Comparison of ENCODE assay signal across 10 cellular contexts in genomic region chr12:120760349-120761245, GRCh38. TPM values are rescaled to one million over a fixed set of nuclear protein-coding genes. Genes with fewer than 3 reads are reported as not detected.
A peak's percentile ranks its signal among the peaks of the same experiment; 100 is the strongest.
DNase-seq lines count a peak whose midpoint lies in the region; ATAC-seq and TF ChIP-seq lines count a peak whose summit lies in the region.
"Had no signal": no experiment of that assay in that cellular context is flagged by ENCODE, and none has a peak within 500 bp of the region (broad histone marks: within the 10 kb centered on the region; RNA-seq: fewer than 3 reads in every experiment).

No MANE protein-coding gene starts in this region.

- H3K36me3 ChIP-seq in BLaER1 (peaks cover 47% of the 10 kb centered on the region), mammary epithelial cell (ENCODE audit: insufficient read depth, low read length) (no peaks in the 10 kb centered on the region), muscle layer of colon (ENCODE audit: insufficient read depth, low read length) (peaks cover 35% of the 10 kb centered on the region)

- no peak for TF ChIP-seq CTCF in mammary epithelial cell (conservative IDR thresholded peaks at IDR 0.05 in 1 of 2, IDR thresholded peaks at IDR 0.05 in 1 of 2; ENCODE audit: extremely low read depth in 1 of 2, insufficient read depth in 1 of 2, low read depth in 1 of 2, low read length in 2 of 2)

- ATAC-seq in esophagus mucosa (no peak), HG02970 (IDR thresholded peaks at IDR 0.05; ENCODE audit: low FRiP score, unreplicated experiment) (no peak), HG02938 (IDR thresholded peaks at IDR 0.05; ENCODE audit: unreplicated experiment) (no peak)
- ATAC-seq: PC-3 had no signal

- H3K4me1 ChIP-seq in BLaER1 (peaks cover 23% of the 10 kb centered on the region), mammary epithelial cell (ENCODE audit: insufficient read depth, low read length) (peaks cover 14% of the 10 kb centered on the region), muscle layer of colon (ENCODE audit: insufficient read depth, low read length) (peaks cover 19% of the 10 kb centered on the region)

- no peaks in the 10 kb centered on the region for H3K79me2 ChIP-seq in mammary epithelial cell (ENCODE audit: insufficient read depth, low read length)

- peaks cover 66% of the 10 kb centered on the region for H3K27me3 ChIP-seq in BLaER1
- H3K27me3 ChIP-seq in mammary epithelial cell (ENCODE audit: insufficient read depth, low read length) = no peaks in the 10 kb centered on the region
- H3K27me3 ChIP-seq in muscle layer of colon (ENCODE audit: control insufficient read depth in 1 of 2, insufficient read depth in 2 of 2, low read length in 2 of 2) = no peaks in the 10 kb centered on the region
- H3K27me3 ChIP-seq: ascending aorta had no signal

- in situ Hi-C loops in mammary epithelial cell (cut with MboI; ENCODE audit: low sequenced_read_pairs in 2 of 2) = no loop called here

- H3K4me3 ChIP-seq in BLaER1 = no peak overlapping the region
- H3K4me3 ChIP-seq in Jurkat, Clone E6-1 (ENCODE audit: low read length) = peak overlapping the region; percentile 32
- H3K4me3 ChIP-seq in mammary epithelial cell (replicated peaks in 1 of 3; ENCODE audit: insufficient read depth in 1 of 3, low read depth in 2 of 3, low read length in 3 of 3) = no peak overlapping the region
- H3K4me3 ChIP-seq in muscle layer of colon (ENCODE audit: low read depth in 1 of 2, low read length in 2 of 2) = no peak overlapping the region
- H3K4me3 ChIP-seq: ascending aorta had no signal

- intact Hi-C loops in mammary epithelial cell (cut with micrococcal nuclease) = no loop called here

- H3K27ac ChIP-seq in BLaER1 = no peak overlapping the region
- peak overlapping the region; percentile 64 for H3K27ac ChIP-seq in mammary epithelial cell (ENCODE audit: insufficient read depth, low read depth, low read length)
- peak overlapping the region; percentile 10 for H3K27ac ChIP-seq in muscle layer of colon (ENCODE audit: low read depth, low read length)

- H3K4me2 ChIP-seq in BLaER1 (peak overlapping the region; percentile 80), mammary epithelial cell (ENCODE audit: insufficient read depth, low read depth, low read length) (no peak overlapping the region)

- H4K20me1 ChIP-seq in BLaER1 (peaks cover 86% of the 10 kb centered on the region), mammary epithelial cell (ENCODE audit: insufficient read depth, low read length) (no peaks in the 10 kb centered on the region)

- H3K9me3 ChIP-seq in BLaER1 (no peaks in the 10 kb centered on the region), mammary epithelial cell (replicated peaks; ENCODE audit: insufficient read depth, low read length) (no peaks in the 10 kb centered on the region), muscle layer of colon (ENCODE audit: low read length) (no peaks in the 10 kb centered on the region)
- H3K9me3 ChIP-seq: ascending aorta had no signal

- peak; percentile 100 for DNase-seq in Jurkat, Clone E6-1 (ENCODE audit: low read depth, low spot score)
- no peak for DNase-seq in mammary epithelial cell
- DNase-seq in pons (ENCODE audit: low spot score) = no peak
- DNase-seq: PC-3 had no signal

- dilution Hi-C loops in mammary epithelial cell (cut with HindIII; ENCODE audit: low sequenced_read_pairs) = loop anchor here (5.0 kb wide), 2 partner anchors 37 to 63 kb away; no protein-coding TSS in a partner anchor

- H3K9ac ChIP-seq in BLaER1 (no peak overlapping the region), mammary epithelial cell (ENCODE audit: insufficient read depth, low read length) (no peak overlapping the region), muscle layer of colon (ENCODE audit: low read length) (no peak overlapping the region)

- 97% methylated on average over 18 of the region's 20 CpGs for WGBS in mammary epithelial cell (ENCODE audit: low coverage, missing lambda C conversion rate)

- no TSS peak for BruUV-seq in mammary epithelial cell (replicated peaks; lab: Mats Ljungman, UMichigan)

- no peak overlapping the region for H2AFZ ChIP-seq in mammary epithelial cell (ENCODE audit: low read depth, low read length)

- CTCF ChIA-PET in mammary epithelial cell (lab: Charles Lee; ENCODE audit: low non-redundant PET) = no interaction called here

RNA-seq across cellular contexts. Expression of gene ACADS, which starts 35.0 kb away (rescaled TPM):
- polyA plus RNA-seq in Jurkat, Clone E6-1 (2012; ENCODE audit: insufficient read depth, insufficient read length) = 26.1 TPM
- 1 to 10 TPM; 1.0 to 3.7 TPM for total RNA-seq in mammary epithelial cell
- 1.3 TPM for polyA plus RNA-seq in mammary epithelial cell
- not detected for polyA minus RNA-seq in mammary epithelial cell
- total RNA-seq in esophagus mucosa = 11.3 TPM

RNA-seq across cellular contexts. Expression of gene UNC119B, which starts 50.3 kb away (rescaled TPM):
- polyA plus RNA-seq in Jurkat, Clone E6-1 (2012; ENCODE audit: insufficient read depth, insufficient read length) = 31.6 TPM
- total RNA-seq in mammary epithelial cell = 10 to 100 TPM; 28.0 to 33.3 TPM
- polyA plus RNA-seq in mammary epithelial cell = 25.3 TPM
- 31.7 TPM for polyA minus RNA-seq in mammary epithelial cell
- 14.7 TPM for total RNA-seq in esophagus mucosa
